In the genomic region with DNA sequence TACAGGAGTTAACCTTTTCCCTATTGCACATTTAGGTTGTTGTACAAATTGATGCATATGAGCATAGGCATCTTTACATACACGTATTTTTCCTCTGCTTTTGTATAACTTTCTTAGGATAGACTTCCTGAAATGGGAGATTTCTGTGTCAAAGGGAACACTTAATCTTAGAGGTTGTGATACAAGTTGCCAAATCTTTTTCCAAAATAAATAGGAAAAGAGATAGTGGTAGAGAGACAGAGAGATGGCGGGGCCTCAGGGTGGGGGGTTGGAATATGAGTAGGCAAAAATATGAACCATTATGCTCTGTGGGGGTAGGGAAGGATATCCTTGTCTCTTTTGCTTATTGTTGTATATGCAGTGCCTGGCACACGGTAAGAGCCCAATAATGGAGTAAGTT, we compare ENCODE assay signal across 13 cellular contexts.
"Had no signal": no experiment of that assay in that cellular context is flagged by ENCODE, and none has a peak within 500 bp of the region (broad histone marks: within the 10 kb centered on the region; RNA-seq: fewer than 3 reads in every experiment).

No MANE protein-coding gene starts in this region.

- H3K36me3 Mint-ChIP-seq: activated CD4-positive, alpha-beta memory T cell treated with anti-CD3 and anti-CD28 coated beads for 36 hours; activated naive CD8-positive, alpha-beta T cell treated with anti-CD3 and anti-CD28 coated beads for 36 hours; stimulated activated effector memory CD8-positive, alpha-beta T cell treated with anti-CD3 and anti-CD28 coated beads, Interleukin-12 subunit alpha, Interleukin-12 subunit beta, amount 100 ng/mL, for 72 hours had no signal

- H3K36me3 ChIP-seq: breast epithelium, lower lobe of right lung, neutrophil, tibial nerve had no signal

- ATAC-seq: activated T-cell treated with anti-CD3 and anti-CD28 coated beads, Interleukin-2, amount 50 U/mL, for 72 hours; lower lobe of right lung; stimulated activated effector memory CD8-positive, alpha-beta T cell treated with anti-CD3 and anti-CD28 coated beads, Interleukin-12 subunit alpha, Interleukin-12 subunit beta, amount 100 ng/mL, for 72 hours had no signal

- FAIRE-seq: colon had no signal

- H3K27ac Mint-ChIP-seq: activated CD4-positive, alpha-beta memory T cell treated with anti-CD3 and anti-CD28 coated beads for 36 hours; activated naive CD8-positive, alpha-beta T cell treated with anti-CD3 and anti-CD28 coated beads for 36 hours; activated T-cell treated with anti-CD3 and anti-CD28 coated beads, Interleukin-2, amount 50 U/mL, for 72 hours had no signal

- H3K4me1 Mint-ChIP-seq: stimulated activated effector memory CD8-positive, alpha-beta T cell treated with anti-CD3 and anti-CD28 coated beads, Interleukin-12 subunit alpha, Interleukin-12 subunit beta, amount 100 ng/mL, for 72 hours had no signal

- H3K9me3 ChIP-seq: breast epithelium, lower lobe of right lung, neutrophil, tibial nerve had no signal

- H3K9me3 Mint-ChIP-seq: activated CD4-positive, alpha-beta memory T cell treated with anti-CD3 and anti-CD28 coated beads for 36 hours; activated naive CD8-positive, alpha-beta T cell treated with anti-CD3 and anti-CD28 coated beads for 36 hours; activated T-cell treated with anti-CD3 and anti-CD28 coated beads, Interleukin-2, amount 50 U/mL, for 72 hours; stimulated activated effector memory CD8-positive, alpha-beta T cell treated with anti-CD3 and anti-CD28 coated beads, Interleukin-12 subunit alpha, Interleukin-12 subunit beta, amount 100 ng/mL, for 72 hours had no signal

- H3K4me3 ChIP-seq: breast epithelium, lower lobe of right lung, tibial nerve had no signal

- DNase-seq: activated CD4-positive, alpha-beta memory T cell treated with anti-CD3 and anti-CD28 coated beads for 36 hours; activated gamma-delta T cell treated with Interleukin-2 at 50 U/mL for 16 hours; activated naive CD8-positive, alpha-beta T cell treated with anti-CD3 and anti-CD28 coated beads for 36 hours; activated T-cell treated with anti-CD3 and anti-CD28 coated beads, Interleukin-2, amount 50 U/mL, for 72 hours; hippocampal formation; lower lobe of right lung; midbrain; retina had no signal

- H3K4me3 Mint-ChIP-seq: activated CD4-positive, alpha-beta memory T cell treated with anti-CD3 and anti-CD28 coated beads for 36 hours; activated naive CD8-positive, alpha-beta T cell treated with anti-CD3 and anti-CD28 coated beads for 36 hours; activated T-cell treated with anti-CD3 and anti-CD28 coated beads, Interleukin-2, amount 50 U/mL, for 72 hours; stimulated activated effector memory CD8-positive, alpha-beta T cell treated with anti-CD3 and anti-CD28 coated beads, Interleukin-12 subunit alpha, Interleukin-12 subunit beta, amount 100 ng/mL, for 72 hours had no signal

- H3K27me3 ChIP-seq: breast epithelium, neutrophil, tibial nerve had no signal

- H3K4me1 ChIP-seq: breast epithelium had no signal

- H3K27ac ChIP-seq: breast epithelium, lower lobe of right lung, neutrophil had no signal
